ENCODE assay signal across 10 cellular contexts in genomic region chr3:172065967-172066762, GRCh38. TPM values are rescaled to one million over a fixed set of nuclear protein-coding genes. Genes with fewer than 3 reads are reported as not detected.
DNase-seq lines count a peak whose midpoint lies in the region; ATAC-seq and TF ChIP-seq lines count a peak whose summit lies in the region.
"Had no signal": no experiment of that assay in that cellular context is flagged by ENCODE, and none has a peak within 500 bp of the region (broad histone marks: within the 10 kb centered on the region; RNA-seq: fewer than 3 reads in every experiment).

No MANE protein-coding gene starts in this region.

- no peaks in the 10 kb centered on the region for H3K27me3 Mint-ChIP-seq in progenitor cell of endocrine pancreas
- H3K27me3 Mint-ChIP-seq: activated naive CD8-positive, alpha-beta T cell treated with anti-CD3 and anti-CD28 coated beads for 36 hours had no signal

- intact Hi-C loops in prostate gland (cut with DNase I), result no loop called here

- H3K9ac ChIP-seq in HUES48 (ENCODE audit: low read depth, low read length), result no peak overlapping the region
- H3K9ac ChIP-seq in duodenal mucosa (ENCODE audit: low read depth in 1 of 2, low read length in 2 of 2), result peak overlapping the region; percentile 5 to 59

- WGBS in prostate gland, result 74% methylated on average over 7 of the region's 7 CpGs

- H3K4me1 Mint-ChIP-seq in progenitor cell of endocrine pancreas (ENCODE audit: low read depth), result peaks cover 64% of the 10 kb centered on the region

- no peak for TF ChIP-seq POLR2A in prostate gland (IDR thresholded peaks at IDR 0.05)

- H3K4me1 ChIP-seq in HUES48 (ENCODE audit: control insufficient read depth, insufficient read depth, low read length) (peaks cover 37% of the 10 kb centered on the region), duodenal mucosa (ENCODE audit: control insufficient read depth in 1 of 2, insufficient read depth in 2 of 2, low read length in 2 of 2) (peaks cover 33 to 58% of the 10 kb centered on the region in 2 donors), prostate gland (replicated peaks) (peaks cover 3% of the 10 kb centered on the region)

- H3K9me3 Mint-ChIP-seq in progenitor cell of endocrine pancreas (ENCODE audit: low read depth), result no peaks in the 10 kb centered on the region
- H3K9me3 Mint-ChIP-seq: memory B cell had no signal

- peak overlapping the region; percentile 37 for H3K4me3 Mint-ChIP-seq in progenitor cell of endocrine pancreas (ENCODE audit: low read depth)
- H3K4me3 Mint-ChIP-seq: activated naive CD8-positive, alpha-beta T cell treated with anti-CD3 and anti-CD28 coated beads for 36 hours; memory B cell had no signal

- 0 out of 2 replicates have a peak, but pooled peaks cover 3% of the 10 kb centered on the region for H3K36me3 ChIP-seq in HUES48 (ENCODE audit: control insufficient read depth, insufficient read depth, low read length)
- no peaks in the 10 kb centered on the region for H3K36me3 ChIP-seq in duodenal mucosa (ENCODE audit: control insufficient read depth in 1 of 2, insufficient read depth in 2 of 2, low read length in 2 of 2)
- H3K36me3 ChIP-seq in prostate gland, result no peaks in the 10 kb centered on the region

- no peaks in the 10 kb centered on the region for H3K27me3 ChIP-seq in HUES48 (ENCODE audit: control insufficient read depth, insufficient read depth, low read length)
- no peaks in the 10 kb centered on the region for H3K27me3 ChIP-seq in duodenal mucosa (ENCODE audit: control insufficient read depth in 1 of 2, insufficient read depth in 2 of 2, low read length in 2 of 2)
- H3K27me3 ChIP-seq in prostate gland (replicated peaks; ENCODE audit: insufficient read depth), result no peaks in the 10 kb centered on the region

- DNase-seq in progenitor cell of endocrine pancreas (ENCODE audit: low spot score, unreplicated experiment), result no peak
- no peak for DNase-seq in prostate gland (ENCODE audit: low spot score)
- DNase-seq in NCI-H524 (lab: John Stamatoyannopoulos, UW), result no peak
- DNase-seq in ecto neural progenitor cell (ENCODE audit: low spot score), result no peak
- DNase-seq in GM20000 (ENCODE audit: low spot score), result no peak
- DNase-seq: activated naive CD8-positive, alpha-beta T cell treated with anti-CD3 and anti-CD28 coated beads for 36 hours had no signal

- TF ChIP-seq CTCF in progenitor cell of endocrine pancreas (IDR thresholded peaks at IDR 0.05; ENCODE audit: unreplicated experiment) (no peak), prostate gland (IDR thresholded peaks at IDR 0.05) (no peak), GM20000 (IDR thresholded peaks at IDR 0.05; ENCODE audit: extremely low read depth, missing control alignments) (no peak)

- H3K27ac Mint-ChIP-seq in progenitor cell of endocrine pancreas, result peak overlapping the region; percentile 88
- H3K27ac Mint-ChIP-seq: memory B cell had no signal

- H3K4me3 ChIP-seq in HUES48 (ENCODE audit: low read depth, low read length) (no peak overlapping the region), duodenal mucosa (ENCODE audit: low read depth in 1 of 2, low read length in 2 of 2) (peak overlapping the region; percentile 12 to 41), prostate gland (no peak overlapping the region)

- no peaks in the 10 kb centered on the region for H3K9me3 ChIP-seq in HUES48 (ENCODE audit: control insufficient read depth, insufficient read depth, low read length)
- H3K9me3 ChIP-seq in duodenal mucosa (ENCODE audit: control insufficient read depth in 1 of 2, low read length in 2 of 2), result no peaks in the 10 kb centered on the region
- no peaks in the 10 kb centered on the region for H3K9me3 ChIP-seq in prostate gland

- peak overlapping the region; percentile 44 for H3K27ac ChIP-seq in HUES48 (ENCODE audit: low read depth, low read length)
- H3K27ac ChIP-seq in duodenal mucosa (ENCODE audit: low read depth, low read length), result peak overlapping the region; percentile 53
- H3K27ac ChIP-seq in prostate gland, result no peak overlapping the region

- peaks cover 16% of the 10 kb centered on the region for H3K36me3 Mint-ChIP-seq in progenitor cell of endocrine pancreas (ENCODE audit: insufficient read depth)

- peak; percentile 40 for ATAC-seq in GM18909 (IDR thresholded peaks at IDR 0.05; ENCODE audit: poor library complexity, unreplicated experiment)

RNA-seq across cellular contexts. Expression of gene FNDC3B, which starts 26.8 kb away (rescaled TPM):
- total RNA-seq in progenitor cell of endocrine pancreas, result 158 and 161 TPM in 2 replicates
- total RNA-seq in prostate gland, result 10 to 100 TPM; 35.9 to 62.4 TPM

Comparison
In these comparisons a context has a peak if more than half of its experiments do, and no peak if none do; other contexts are left out.
1. H3K27ac ChIP-seq: peak in HUES48 (single experiment) and duodenal mucosa (single experiment); none in prostate gland (0 of 2).
2. H3K4me3 ChIP-seq: peak in duodenal mucosa (2 of 2); none in HUES48 (single experiment) and prostate gland (0 of 2).